Comparison of ENCODE assay signal across 17 cellular contexts in genomic region chr15:66644000-66644787, GRCh38. TPM values are rescaled to one million over a fixed set of nuclear protein-coding genes. Genes with fewer than 3 reads are reported as not detected.
A peak's percentile ranks its signal among the peaks of the same experiment; 100 is the strongest.
DNase-seq lines count a peak whose midpoint lies in the region; ATAC-seq and TF ChIP-seq lines count a peak whose summit lies in the region.
"Had no signal": no experiment of that assay in that cellular context is flagged by ENCODE, and none has a peak within 500 bp of the region (broad histone marks: within the 10 kb centered on the region; RNA-seq: fewer than 3 reads in every experiment).

No MANE protein-coding gene starts in this region.

- no peaks in the 10 kb centered on the region for H3K9me3 Mint-ChIP-seq in nephron
- H3K9me3 Mint-ChIP-seq in activated T-helper 17 cell treated with anti-CD3 and anti-CD28 coated beads, Interleukin-2, amount 50 U/mL, for 72 hours = no peaks in the 10 kb centered on the region
- H3K9me3 Mint-ChIP-seq: CD8-positive, alpha-beta T cell had no signal

- H3K36me3 ChIP-seq in heart left ventricle (no peaks in the 10 kb centered on the region), right atrium auricular region (no peaks in the 10 kb centered on the region)
- H3K36me3 ChIP-seq: pancreas, WERI-Rb-1 had no signal

- H3K27ac Mint-ChIP-seq in nephron = peak overlapping the region; percentile 78 to 92 (median 90)
- H3K27ac Mint-ChIP-seq in activated T-helper 17 cell treated with anti-CD3 and anti-CD28 coated beads, Interleukin-2, amount 50 U/mL, for 72 hours = no peak overlapping the region
- H3K27ac Mint-ChIP-seq: CD8-positive, alpha-beta T cell had no signal

- TF ChIP-seq POLR2A in heart left ventricle (IDR thresholded peaks at IDR 0.05) = no peak

- peaks cover 0 to 56% (median 32%) of the 10 kb centered on the region in 12 donors for H3K4me1 ChIP-seq in heart left ventricle
- H3K4me1 ChIP-seq in right atrium auricular region = peaks cover 0 to 50% of the 10 kb centered on the region in 2 donors
- H3K4me1 ChIP-seq: A549, pancreas had no signal

- DNase-seq in heart left ventricle (peak in 1 of 5 donors; percentile 26), cardiac septum (ENCODE audit: low spot score) (no peak), right atrium auricular region (ENCODE audit: low spot score) (no peak), Ammon's horn (ENCODE audit: low spot score) (no peak), HuH-7.5 (ENCODE audit: low spot score) (no peak)
- DNase-seq: activated effector memory CD4-positive, alpha-beta T cell treated with anti-CD3 and anti-CD28 coated beads, Interleukin-2, amount 50 U/mL, for 16 hours; CD8-positive, alpha-beta T cell; effector memory CD4-positive, alpha-beta T cell; mucosa of descending colon; NCI-H1436 treated with DMSO at 0.1 percent for 48 hours; NCI-H446; pancreas; WERI-Rb-1 had no signal

- H3K9me3 ChIP-seq in heart left ventricle (no peaks in the 10 kb centered on the region), right atrium auricular region (no peaks in the 10 kb centered on the region)
- H3K9me3 ChIP-seq: A549, mucosa of descending colon, pancreas had no signal

- H3K27me3 ChIP-seq in heart left ventricle = no peaks in the 10 kb centered on the region
- no peaks in the 10 kb centered on the region for H3K27me3 ChIP-seq in right atrium auricular region
- H3K27me3 ChIP-seq: pancreas had no signal

- H3K4me3 ChIP-seq in heart left ventricle (no peak overlapping the region), right atrium auricular region (no peak overlapping the region)
- H3K4me3 ChIP-seq: A549, mucosa of descending colon, pancreas had no signal

- H3K4me3 Mint-ChIP-seq in nephron = peak overlapping the region in 1 of 3 experiments; percentile 35
- no peak overlapping the region for H3K4me3 Mint-ChIP-seq in activated T-helper 17 cell treated with anti-CD3 and anti-CD28 coated beads, Interleukin-2, amount 50 U/mL, for 72 hours
- H3K4me3 Mint-ChIP-seq: CD8-positive, alpha-beta T cell had no signal

- intact Hi-C loops in heart left ventricle (cut with DNase I) (no loop called here), cardiac septum (cut with DNase I) (no loop called here)

- WGBS in heart left ventricle, 4 donors = 59 to 66% (median 65%) methylated on average over 13 of the region's 13 CpGs

- H3K27me3 Mint-ChIP-seq in nephron (ENCODE audit: low read depth) = peaks cover 17% of the 10 kb centered on the region
- H3K27me3 Mint-ChIP-seq in activated T-helper 17 cell treated with anti-CD3 and anti-CD28 coated beads, Interleukin-2, amount 50 U/mL, for 72 hours = no peaks in the 10 kb centered on the region

- no peak for TF ChIP-seq CTCF in heart left ventricle (IDR thresholded peaks at IDR 0.05)
- TF ChIP-seq CTCF in right atrium auricular region (IDR thresholded peaks at IDR 0.05) = no peak
- TF ChIP-seq CTCF in nephron (IDR thresholded peaks at IDR 0.05; ENCODE audit: unreplicated experiment in 3 of 3) = no peak

- H3K36me3 Mint-ChIP-seq in nephron (ENCODE audit: low read depth) = no peaks in the 10 kb centered on the region
- H3K36me3 Mint-ChIP-seq in activated T-helper 17 cell treated with anti-CD3 and anti-CD28 coated beads, Interleukin-2, amount 50 U/mL, for 72 hours (ENCODE audit: low read depth) = no peaks in the 10 kb centered on the region
- H3K36me3 Mint-ChIP-seq: CD8-positive, alpha-beta T cell had no signal

- ATAC-seq in heart left ventricle (peak in 1 of 4 donors; percentile 21), GM19023 (IDR thresholded peaks at IDR 0.05; ENCODE audit: unreplicated experiment) (no peak)
- ATAC-seq in activated T-helper 17 cell treated with anti-CD3 and anti-CD28 coated beads, Interleukin-2, amount 50 U/mL, for 72 hours (replicated peaks) = no peak
- ATAC-seq: A549; CD8-positive, alpha-beta T cell; mucosa of descending colon; pancreas had no signal

- peaks cover 32% of the 10 kb centered on the region for H3K4me1 Mint-ChIP-seq in nephron
- no peaks in the 10 kb centered on the region for H3K4me1 Mint-ChIP-seq in activated T-helper 17 cell treated with anti-CD3 and anti-CD28 coated beads, Interleukin-2, amount 50 U/mL, for 72 hours

- peak overlapping the region in 10 of 12 donors; percentile 3 to 85 (median 65) for H3K27ac ChIP-seq in heart left ventricle
- peak overlapping the region; percentile 64 to 72 for H3K27ac ChIP-seq in right atrium auricular region
- H3K27ac ChIP-seq: pancreas, WERI-Rb-1 had no signal

RNA-seq across cellular contexts. Expression of gene SMAD6, which starts 57.8 kb away (rescaled TPM):
- 10 to 100 TPM; 14.4 to 65.9 (median 20.8) TPM for total RNA-seq in heart left ventricle
- 10 to 100 TPM; 10.4 to 19.0 TPM for polyA plus RNA-seq in heart left ventricle
- total RNA-seq in cardiac septum = 50.2 TPM
- total RNA-seq in right atrium auricular region = 100 to 1,000 TPM in 1 of 2 donors, 10 to 100 TPM in 1; 20.8 to 104 TPM
- total RNA-seq in activated T-helper 17 cell treated with anti-CD3 and anti-CD28 coated beads, Interleukin-2, amount 50 U/mL, for 72 hours = under 1 TPM in 1 of 2 donors, not detected in 1; 0.19 TPM

Comparison
In these comparisons a context has a peak if more than half of its experiments do, and no peak if none do; other contexts are left out.
1. RNA of gene SMAD6, which starts 57.8 kb away (total RNA-seq): 20.8 to 104 TPM in right atrium auricular region, 50.2 TPM in cardiac septum (single experiment) and 14.4 to 65.9 TPM in heart left ventricle; 0.19 TPM in activated T-helper 17 cell treated with anti-CD3 and anti-CD28 coated beads, Interleukin-2, amount 50 U/mL, for 72 hours; every median in the first group is over 10 times any median in the second.